In the genomic region with DNA sequence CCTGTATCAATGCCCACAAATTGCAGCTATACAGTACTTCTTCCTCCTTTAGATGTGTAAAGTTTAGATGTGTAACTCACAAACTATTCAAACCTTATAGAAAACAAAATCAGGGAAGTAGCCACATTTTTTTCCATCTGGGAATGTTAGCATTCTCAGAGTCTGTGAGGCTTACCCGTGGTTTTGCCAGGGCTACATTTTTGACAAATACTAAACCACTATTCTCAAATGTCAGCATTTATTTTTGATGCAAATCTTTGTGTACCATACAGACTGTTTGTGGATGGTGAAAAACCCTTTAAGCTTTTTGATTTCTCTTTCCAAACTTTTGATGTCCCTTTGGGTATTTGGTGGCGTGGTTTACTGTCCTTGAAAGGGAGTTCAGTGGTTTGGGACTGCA, we compare ENCODE assay signal across 19 cellular contexts.
A peak's percentile ranks its signal among the peaks of the same experiment; 100 is the strongest.
DNase-seq lines count a peak whose midpoint lies in the region; ATAC-seq and TF ChIP-seq lines count a peak whose summit lies in the region.
"Had no signal": no experiment of that assay in that cellular context is flagged by ENCODE, and none has a peak within 500 bp of the region (broad histone marks: within the 10 kb centered on the region; RNA-seq: fewer than 3 reads in every experiment).

No MANE protein-coding gene starts in this region.

- intact Hi-C loops in left ventricle myocardium inferior (cut with micrococcal nuclease) = no loop called here
- intact Hi-C loops in Right ventricle myocardium inferior (cut with DNase I) = no loop called here

- WGBS in SK-N-SH (ENCODE audit: low lambda C conversion rate) = 19% methylated on average over 2 of the region's 2 CpGs
- 49% methylated on average over 2 of the region's 2 CpGs for WGBS in smooth muscle cell (ENCODE audit: low lambda C conversion rate)
- WGBS in mesendoderm (ENCODE audit: extremely low coverage, insufficient coverage, low lambda C conversion rate) = no CpG with 5 or more reads among the region's 2 CpGs

- no peak overlapping the region for H3K4me3 Mint-ChIP-seq in chondrocyte (ENCODE audit: unreplicated experiment)
- H3K4me3 Mint-ChIP-seq: CD4-positive, CD25-positive, alpha-beta regulatory T cell had no signal

- TF ChIP-seq EP300 in SK-N-SH (IDR thresholded peaks at IDR 0.05; ENCODE audit: borderline replicate concordance in 1 of 2, low read depth in 1 of 2, low read length in 1 of 2) = no peak

- H2BK15ac ChIP-seq in mesendoderm (replicated peaks; ENCODE audit: low read depth) = no peak overlapping the region

- H3K56ac ChIP-seq in mesendoderm (ENCODE audit: low read length) = no peak overlapping the region

- H3K36me3 ChIP-seq in left ventricle myocardium inferior (no peaks in the 10 kb centered on the region), SK-N-SH (replicated peaks in 1 of 2; ENCODE audit: control insufficient read depth in 1 of 2, insufficient read depth in 2 of 2, low read length in 1 of 2) (no peaks in the 10 kb centered on the region), smooth muscle cell (ENCODE audit: low read depth) (no peaks in the 10 kb centered on the region), MG63 (no peaks in the 10 kb centered on the region), mesendoderm (ENCODE audit: control insufficient read depth, insufficient read depth, low read length) (no peaks in the 10 kb centered on the region)

- H3K36me3 Mint-ChIP-seq in chondrocyte (ENCODE audit: low read depth) = peaks cover 4% of the 10 kb centered on the region
- H3K36me3 Mint-ChIP-seq: CD4-positive, CD25-positive, alpha-beta regulatory T cell had no signal

- H3K4me1 ChIP-seq in left ventricle myocardium inferior (no peaks in the 10 kb centered on the region), SK-N-SH (ENCODE audit: control insufficient read depth in 1 of 2, insufficient read depth in 2 of 2, low read depth in 1 of 2, low read length in 1 of 2) (peaks cover 0 to 9% of the 10 kb centered on the region in 2 experiments; a peak in 1 of 4 replicates), smooth muscle cell (ENCODE audit: low read depth) (peaks cover 21% of the 10 kb centered on the region), mesendoderm (ENCODE audit: control insufficient read depth, low read depth, low read length) (no peaks in the 10 kb centered on the region)

- H3K4me2 ChIP-seq in SK-N-SH = no peak overlapping the region
- peak overlapping the region; percentile 53 for H3K4me2 ChIP-seq in smooth muscle cell
- no peak overlapping the region for H3K4me2 ChIP-seq in mesendoderm (ENCODE audit: low read length)

- H3K27ac Mint-ChIP-seq in chondrocyte (ENCODE audit: unreplicated experiment) = peak overlapping the region; percentile 83
- H3K27ac Mint-ChIP-seq: CD4-positive, CD25-positive, alpha-beta regulatory T cell had no signal

- H3K27me3 ChIP-seq in left ventricle myocardium inferior (ENCODE audit: low read depth) (no peaks in the 10 kb centered on the region), SK-N-SH (ENCODE audit: insufficient read depth) (no peaks in the 10 kb centered on the region), smooth muscle cell (ENCODE audit: low read depth) (no peaks in the 10 kb centered on the region), MG63 (no peaks in the 10 kb centered on the region), mesendoderm (ENCODE audit: insufficient read depth, low read length, poor library complexity) (no peaks in the 10 kb centered on the region)

- H3K4ac ChIP-seq in mesendoderm (ENCODE audit: low read depth, low read length) = no peak overlapping the region

- H3K4me3 ChIP-seq in left ventricle myocardium inferior (no peak overlapping the region), SK-N-SH (ENCODE audit: low read depth in 2 of 2, low read length in 1 of 2) (no peak overlapping the region), smooth muscle cell (no peak overlapping the region), MG63 (no peak overlapping the region), mesendoderm (ENCODE audit: low read length) (no peak overlapping the region)

- H3K18ac ChIP-seq in mesendoderm (ENCODE audit: low read length) = no peak overlapping the region

- H2AFZ ChIP-seq in SK-N-SH (ENCODE audit: low read depth) = peak overlapping the region; percentile 52; the same call in 1 of the 2 replicates
- peak overlapping the region; percentile 6 for H2AFZ ChIP-seq in smooth muscle cell (ENCODE audit: low read depth)

- DNase-seq in left ventricle myocardium inferior = no peak
- DNase-seq in Right ventricle myocardium inferior (ENCODE audit: missing footprints) = no peak
- DNase-seq in SK-N-SH = no peak
- DNase-seq in chondrocyte (ENCODE audit: low spot score) = no peak
- DNase-seq in smooth muscle cell (lab: John Stamatoyannopoulos, UW; ENCODE audit: unreplicated experiment) = no peak
- DNase-seq in MG63 = no peak
- DNase-seq in mesendoderm = no peak
- DNase-seq in activated CD4-positive, CD25-positive, alpha-beta regulatory T cell (lab: John Stamatoyannopoulos, UW) = no peak
- DNase-seq: CD4-positive, CD25-positive, alpha-beta regulatory T cell; COR-L47; DMS79; NCI-H1092 treated with DMSO at 0.1 percent for 48 hours; NCI-H146; NCI-H2029; NCI-H2227 treated with DMSO at 0.1 percent for 48 hours; NCI-H510A; NCI-H748 treated with DMSO at 0.1 percent for 48 hours; SIG-M5 had no signal

- POLR2A ChIA-PET in SK-N-SH (lab: Yijun Ruan, JAX) = no interaction called here

- no peaks in the 10 kb centered on the region for H3K79me1 ChIP-seq in mesendoderm (ENCODE audit: low read length)

- H4K8ac ChIP-seq in mesendoderm (ENCODE audit: low read depth, low read length) = no peak overlapping the region

- TF ChIP-seq CTCF in left ventricle myocardium inferior (IDR thresholded peaks at IDR 0.05; ENCODE audit: borderline replicate concordance) (no peak), SK-N-SH (IDR thresholded peaks at IDR 0.05) (no peak), chondrocyte (IDR thresholded peaks at IDR 0.05) (no peak), smooth muscle cell (IDR thresholded peaks at IDR 0.05; ENCODE audit: borderline replicate concordance, insufficient read depth, poor library complexity, severe bottlenecking) (no peak)

- H3K9me3 Mint-ChIP-seq in chondrocyte (ENCODE audit: low read depth) = peaks cover 7% of the 10 kb centered on the region

- no peak for ATAC-seq in Right ventricle myocardium inferior

- no peak overlapping the region for H2BK5ac ChIP-seq in mesendoderm (ENCODE audit: low read length)

- peak overlapping the region; percentile 9 for H3K27ac ChIP-seq in left ventricle myocardium inferior (replicated peaks)
- H3K27ac ChIP-seq in SK-N-SH (ENCODE audit: low read depth in 2 of 2, low read length in 1 of 2) = peak overlapping the region in 1 of 2 experiments; percentile 65; a peak in 2 of 4 replicates
- peak overlapping the region; percentile 57 for H3K27ac ChIP-seq in smooth muscle cell (ENCODE audit: low read depth)
- H3K27ac ChIP-seq in mesendoderm (ENCODE audit: low read depth, low read length) = no peak overlapping the region
- H3K27ac ChIP-seq: RWPE1 had no signal

- H2BK120ac ChIP-seq in mesendoderm (ENCODE audit: low read depth, low read length) = no peak overlapping the region

- TF ChIP-seq RAD21 in SK-N-SH (IDR thresholded peaks at IDR 0.05; ENCODE audit: low read length) = no peak

- H4K20me1 ChIP-seq in SK-N-SH (ENCODE audit: insufficient read depth) = no peaks in the 10 kb centered on the region
- H4K20me1 ChIP-seq in smooth muscle cell (ENCODE audit: low read depth) = no peaks in the 10 kb centered on the region

- no peaks in the 10 kb centered on the region for H3K9me2 ChIP-seq in SK-N-SH

- CTCF ChIA-PET in SK-N-SH (lab: Yijun Ruan, JAX) = interaction anchor here (0.6 kb wide), 1 partner anchor 1347 kb away, joined by 3 read pairs; no protein-coding TSS in a partner anchor

- no peaks in the 10 kb centered on the region for H3K27me3 Mint-ChIP-seq in chondrocyte (ENCODE audit: low read depth)
- H3K27me3 Mint-ChIP-seq: CD4-positive, CD25-positive, alpha-beta regulatory T cell had no signal

- H3K9ac ChIP-seq in SK-N-SH = no peak overlapping the region
- no peak overlapping the region for H3K9ac ChIP-seq in smooth muscle cell (ENCODE audit: low read depth)
- no peak overlapping the region for H3K9ac ChIP-seq in mesendoderm (ENCODE audit: low read length)

- H2AK5ac ChIP-seq in mesendoderm (ENCODE audit: low read length) = no peak overlapping the region

- no peak overlapping the region for H3K23ac ChIP-seq in mesendoderm (ENCODE audit: low read length)

- peaks cover 61% of the 10 kb centered on the region for H3K4me1 Mint-ChIP-seq in chondrocyte (ENCODE audit: low read depth)
- H3K4me1 Mint-ChIP-seq: CD4-positive, CD25-positive, alpha-beta regulatory T cell had no signal

- peaks cover 24% of the 10 kb centered on the region for H3F3A ChIP-seq in SK-N-SH (replicated peaks; ENCODE audit: insufficient read depth)
- no peaks in the 10 kb centered on the region for H3F3A ChIP-seq in smooth muscle cell (ENCODE audit: low read depth)

- no peak overlapping the region for H4K5ac ChIP-seq in mesendoderm (ENCODE audit: low read length)

- H3K79me2 ChIP-seq in SK-N-SH (ENCODE audit: insufficient read depth) (no peaks in the 10 kb centered on the region), smooth muscle cell (ENCODE audit: low read depth) (no peaks in the 10 kb centered on the region), mesendoderm (ENCODE audit: control insufficient read depth, insufficient read depth, low read length) (no peaks in the 10 kb centered on the region)

- H3K9me3 ChIP-seq in left ventricle myocardium inferior (replicated peaks) (no peaks in the 10 kb centered on the region), SK-N-SH (no peaks in the 10 kb centered on the region), smooth muscle cell (replicated peaks; ENCODE audit: low read depth) (no peaks in the 10 kb centered on the region), MG63 (no peaks in the 10 kb centered on the region)

TF ChIP-seq in SK-N-SH, 30 proteins besides CTCF, POLR2A, EP300 and RAD21 (continues in another document):
- TF ChIP-seq RFX5 (IDR thresholded peaks at IDR 0.05; ENCODE audit: low read length) (no peak), JUND (IDR thresholded peaks at IDR 0.05) (no peak), EZH2phosphoT487 (IDR thresholded peaks at IDR 0.05; ENCODE audit: borderline replicate concordance, low read depth) (no peak)
- TF ChIP-seq, protein P1, sequence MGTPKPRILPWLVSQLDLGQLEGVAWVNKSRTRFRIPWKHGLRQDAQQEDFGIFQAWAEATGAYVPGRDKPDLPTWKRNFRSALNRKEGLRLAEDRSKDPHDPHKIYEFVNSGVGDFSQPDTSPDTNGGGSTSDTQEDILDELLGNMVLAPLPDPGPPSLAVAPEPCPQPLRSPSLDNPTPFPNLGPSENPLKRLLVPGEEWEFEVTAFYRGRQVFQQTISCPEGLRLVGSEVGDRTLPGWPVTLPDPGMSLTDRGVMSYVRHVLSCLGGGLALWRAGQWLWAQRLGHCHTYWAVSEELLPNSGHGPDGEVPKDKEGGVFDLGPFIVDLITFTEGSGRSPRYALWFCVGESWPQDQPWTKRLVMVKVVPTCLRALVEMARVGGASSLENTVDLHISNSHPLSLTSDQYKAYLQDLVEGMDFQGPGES (IDR thresholded peaks at IDR 0.05; ENCODE audit: low read depth, low read length) = no peak
- TF ChIP-seq, protein P2, sequence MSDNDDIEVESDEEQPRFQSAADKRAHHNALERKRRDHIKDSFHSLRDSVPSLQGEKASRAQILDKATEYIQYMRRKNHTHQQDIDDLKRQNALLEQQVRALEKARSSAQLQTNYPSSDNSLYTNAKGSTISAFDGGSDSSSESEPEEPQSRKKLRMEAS (IDR thresholded peaks at IDR 0.05; ENCODE audit: low read depth) = no peak
